ENCODE assay signal across 8 cellular contexts in genomic region chr13:43785166-43785680, GRCh38. TPM values are rescaled to one million over a fixed set of nuclear protein-coding genes. Genes with fewer than 3 reads are reported as not detected.
A peak's percentile ranks its signal among the peaks of the same experiment; 100 is the strongest.
DNase-seq lines count a peak whose midpoint lies in the region; ATAC-seq, FAIRE-seq and TF ChIP-seq lines count a peak whose summit lies in the region.

No MANE protein-coding gene starts in this region.

- no peak overlapping the region for H3K9ac ChIP-seq in endothelial cell of umbilical vein (replicated peaks; ENCODE audit: extremely low read depth, insufficient read depth, low read length)

- H3K27me3 Mint-ChIP-seq in CD4-positive, alpha-beta T cell = peaks cover 46% of the 10 kb centered on the region

- H3K4me3 ChIP-seq in endothelial cell of umbilical vein (replicated peaks in 1 of 3; ENCODE audit: insufficient read depth in 1 of 3, low read depth in 1 of 3, low read length in 3 of 3) (peak overlapping the region in 1 of 3 experiments; percentile 47), ovary (peak overlapping the region; percentile 85)

- no peak for ATAC-seq in CD4-positive, alpha-beta T cell (ENCODE audit: poor library complexity)
- no peak for ATAC-seq in GM18858 (IDR thresholded peaks at IDR 0.05; ENCODE audit: unreplicated experiment)
- ATAC-seq in HG03460 (IDR thresholded peaks at IDR 0.05; ENCODE audit: unreplicated experiment) = no peak

- H3K4me1 ChIP-seq in endothelial cell of umbilical vein (ENCODE audit: control insufficient read depth, extremely low read depth, insufficient read depth, low read length) (peaks cover 18% of the 10 kb centered on the region), ovary (ENCODE audit: insufficient read depth) (no peaks in the 10 kb centered on the region)

- H3K27ac Mint-ChIP-seq in CD4-positive, alpha-beta T cell = no peak overlapping the region

- peak overlapping the region; percentile 94 for H2AFZ ChIP-seq in endothelial cell of umbilical vein (ENCODE audit: low read depth, low read length)

- no peaks in the 10 kb centered on the region for H3K36me3 ChIP-seq in endothelial cell of umbilical vein (ENCODE audit: control insufficient read depth in 2 of 2, extremely low read depth in 1 of 2, insufficient read depth in 2 of 2, low read length in 2 of 2)
- H3K36me3 ChIP-seq in ovary = no peaks in the 10 kb centered on the region

- dilution Hi-C loops in endothelial cell of umbilical vein (cut with MboI; ENCODE audit: extremely low pct_ligation_motif_present, low sequenced_read_pairs) = no loop called here

- TF ChIP-seq EP300 in ovary (IDR thresholded peaks at IDR 0.05) = no peak

- CTCF ChIA-PET in CD4-positive, alpha-beta T cell (lab: Charles Lee) = no interaction called here
- CTCF ChIA-PET in endothelial cell of umbilical vein (lab: Charles Lee) = interaction anchor here (1.0 to 2.4 kb wide), 3 partner anchors 19 to 700 kb away, joined by 3 to 15 read pairs (median 9); no protein-coding TSS in a partner anchor

- H3K4me2 ChIP-seq in endothelial cell of umbilical vein (ENCODE audit: insufficient read depth, low read length) = peak overlapping the region; percentile 5

- DNase-seq in CD4-positive, alpha-beta T cell = no peak
- DNase-seq in NCI-H69 (lab: John Stamatoyannopoulos, UW) (peak; percentile 74), endothelial cell of umbilical vein (ENCODE audit: low read depth, low spot score) (peak; percentile 6), ovary (no peak), H4 (ENCODE audit: low spot score) (no peak), SHP77 (lab: John Stamatoyannopoulos, UW) (no peak)

- no peaks in the 10 kb centered on the region for H4K20me1 ChIP-seq in endothelial cell of umbilical vein (replicated peaks; ENCODE audit: control insufficient read depth, extremely low read depth, insufficient read depth, low read length)

- H3K9me1 ChIP-seq in endothelial cell of umbilical vein (replicated peaks; ENCODE audit: control insufficient read depth, extremely low read depth, insufficient read depth, low read length) = no peaks in the 10 kb centered on the region

- no peaks in the 10 kb centered on the region for H3K9me3 Mint-ChIP-seq in CD4-positive, alpha-beta T cell

- TF ChIP-seq POLR2A in endothelial cell of umbilical vein (IDR thresholded peaks at IDR 0.05; ENCODE audit: low read depth, low read length) = no peak
- TF ChIP-seq POLR2A in ovary (IDR thresholded peaks at IDR 0.05) = no peak

- TF ChIP-seq CTCF in CD4-positive, alpha-beta T cell (IDR thresholded peaks at IDR 0.05) = no peak
- TF ChIP-seq CTCF in endothelial cell of umbilical vein (IDR thresholded peaks at IDR 0.05; ENCODE audit: extremely low read depth in 1 of 2, insufficient read depth in 1 of 2, low read depth in 1 of 2, low read length in 2 of 2) = no peak
- no peak for TF ChIP-seq CTCF in ovary (IDR thresholded peaks at IDR 0.05)

- no peaks in the 10 kb centered on the region for H3K9me3 ChIP-seq in CD4-positive, alpha-beta T cell (ENCODE audit: control insufficient read depth, low read length)
- H3K9me3 ChIP-seq in endothelial cell of umbilical vein (replicated peaks; ENCODE audit: control insufficient read depth, insufficient read depth, low read length) (no peaks in the 10 kb centered on the region), ovary (no peaks in the 10 kb centered on the region)

- peaks cover 38% of the 10 kb centered on the region for H3K27me3 ChIP-seq in CD4-positive, alpha-beta T cell (ENCODE audit: control insufficient read depth, insufficient read depth, low read length)
- peaks cover 0 to 2% of the 10 kb centered on the region in 2 experiments for H3K27me3 ChIP-seq in endothelial cell of umbilical vein (ENCODE audit: control insufficient read depth in 2 of 2, insufficient read depth in 2 of 2, low read length in 2 of 2)
- no peaks in the 10 kb centered on the region for H3K27me3 ChIP-seq in ovary

- 30 to 36% (median 31%) methylated on average over 12 of the region's 12 CpGs for WGBS in ovary, 3 donors

- POLR2A ChIA-PET in CD4-positive, alpha-beta T cell (lab: Charles Lee) = no interaction called here
- POLR2A ChIA-PET in endothelial cell of umbilical vein (lab: Charles Lee) = no interaction called here

- peaks cover 8% of the 10 kb centered on the region for H3K4me1 Mint-ChIP-seq in CD4-positive, alpha-beta T cell (ENCODE audit: low read depth)

- no peaks in the 10 kb centered on the region for H3K36me3 Mint-ChIP-seq in CD4-positive, alpha-beta T cell (ENCODE audit: low read depth)

- BruUV-seq in endothelial cell of umbilical vein (replicated peaks; lab: Mats Ljungman, UMichigan) = no TSS peak

- H3K27ac ChIP-seq in CD4-positive, alpha-beta T cell (ENCODE audit: low read depth, low read length) = no peak overlapping the region
- H3K27ac ChIP-seq in endothelial cell of umbilical vein (ENCODE audit: insufficient read depth, low read depth, low read length) = no peak overlapping the region
- H3K27ac ChIP-seq in ovary = peak overlapping the region; percentile 42 to 73

- FAIRE-seq in endothelial cell of umbilical vein (lab: Jason Lieb, UNC) = no peak

- intact Hi-C loops in CD4-positive, alpha-beta T cell (cut with DNase I, micrococcal nuclease) = no loop called here
- intact Hi-C loops in endothelial cell of umbilical vein (cut with micrococcal nuclease) = loop anchor here (5.0 kb wide), 3 partner anchors 423 to 903 kb away; no protein-coding TSS in a partner anchor
- intact Hi-C loops in ovary (cut with DNase I) = loop anchor here in 2 of 4 donors (5.0 to 10.0 kb wide), 3 partner anchors 270 to 698 kb away; no protein-coding TSS in a partner anchor

- peak overlapping the region; percentile 74 for H3K4me3 Mint-ChIP-seq in CD4-positive, alpha-beta T cell

- H3K79me2 ChIP-seq in endothelial cell of umbilical vein (ENCODE audit: control insufficient read depth, insufficient read depth, low read length) = no peaks in the 10 kb centered on the region

TF ChIP-seq in endothelial cell of umbilical vein, 7 proteins besides CTCF, POLR2A, EP300 and RAD21:
- TF ChIP-seq JUN (IDR thresholded peaks at IDR 0.05; ENCODE audit: borderline replicate concordance, insufficient read depth, insufficient read length, low read depth) (no peak), MYC (IDR thresholded peaks at IDR 0.05; ENCODE audit: low read depth, low read length) (no peak), MAX (IDR thresholded peaks at IDR 0.05; ENCODE audit: insufficient read depth, insufficient read length) (no peak), POLR2AphosphoS5 (IDR thresholded peaks at IDR 0.05; ENCODE audit: insufficient read depth, low read depth, low read length) (no peak), EZH2 (IDR thresholded peaks at IDR 0.05; ENCODE audit: borderline replicate concordance, low read depth, low read length, severe bottlenecking) (no peak), GATA2 (IDR thresholded peaks at IDR 0.05; ENCODE audit: insufficient read depth, insufficient read length, low read depth, low read length) (no peak), FOS (IDR thresholded peaks at IDR 0.05; ENCODE audit: borderline replicate concordance, insufficient read depth, low read length) (no peak)
TF ChIP-seq in endothelial cell of umbilical vein: peak in this region for 0.

RNA-seq across cellular contexts. Expression of gene ENOX1, which starts 1.5 kb away (rescaled TPM):
- total RNA-seq in CD4-positive, alpha-beta T cell = not detected
- 0.28 and 0.97 TPM in 2 replicates for total RNA-seq in endothelial cell of umbilical vein
- polyA plus RNA-seq in endothelial cell of umbilical vein = 0.17 and 0.19 TPM in 2 replicates
- polyA plus RNA-seq in endothelial cell of umbilical vein (2011; cell fraction: cytosol; rRNA removed) = 0.11 and 0.25 TPM in 2 replicates
- 0.14 and 0.16 TPM in 2 replicates for polyA plus RNA-seq in endothelial cell of umbilical vein (2011; cell fraction: nucleus; rRNA removed)
- 0.07 and 0.52 TPM in 2 replicates for polyA plus RNA-seq in endothelial cell of umbilical vein (2012)
- polyA minus RNA-seq in endothelial cell of umbilical vein = 0.45 TPM in 1 of 2 replicates, not detected in the other
- 2.0 TPM for polyA minus RNA-seq in endothelial cell of umbilical vein (2011; cell fraction: cytosol; rRNA and poly(A)+ RNA removed)
- polyA minus RNA-seq in endothelial cell of umbilical vein (2011; cell fraction: nucleus; rRNA and poly(A)+ RNA removed) = 0.53 and 1.7 TPM in 2 replicates
- total RNA-seq in ovary = 10 to 100 TPM in 3 of 7 donors, 1 to 10 TPM in 4; 3.6 to 17.5 (median 7.8) TPM
- polyA plus RNA-seq in ovary = 1 to 10 TPM; 4.6 to 8.2 TPM
- 0.64 and 0.86 TPM in 2 replicates for total RNA-seq in H4 (2014; rRNA removed; shearing (Covaris generic))

Comparison
In these comparisons a context has a peak if more than half of its experiments do, and no peak if none do; other contexts are left out.
1. DNase-seq: peak in NCI-H69 (single experiment) and endothelial cell of umbilical vein (single experiment); none in CD4-positive, alpha-beta T cell (0 of 10), ovary (0 of 5), H4 (single experiment) and SHP77 (0 of 2).
2. H3K27ac ChIP-seq: peak in ovary (2 of 2); none in CD4-positive, alpha-beta T cell (single experiment) and endothelial cell of umbilical vein (single experiment).